ENCODE assay signal across 17 cellular contexts in the genomic region with DNA sequence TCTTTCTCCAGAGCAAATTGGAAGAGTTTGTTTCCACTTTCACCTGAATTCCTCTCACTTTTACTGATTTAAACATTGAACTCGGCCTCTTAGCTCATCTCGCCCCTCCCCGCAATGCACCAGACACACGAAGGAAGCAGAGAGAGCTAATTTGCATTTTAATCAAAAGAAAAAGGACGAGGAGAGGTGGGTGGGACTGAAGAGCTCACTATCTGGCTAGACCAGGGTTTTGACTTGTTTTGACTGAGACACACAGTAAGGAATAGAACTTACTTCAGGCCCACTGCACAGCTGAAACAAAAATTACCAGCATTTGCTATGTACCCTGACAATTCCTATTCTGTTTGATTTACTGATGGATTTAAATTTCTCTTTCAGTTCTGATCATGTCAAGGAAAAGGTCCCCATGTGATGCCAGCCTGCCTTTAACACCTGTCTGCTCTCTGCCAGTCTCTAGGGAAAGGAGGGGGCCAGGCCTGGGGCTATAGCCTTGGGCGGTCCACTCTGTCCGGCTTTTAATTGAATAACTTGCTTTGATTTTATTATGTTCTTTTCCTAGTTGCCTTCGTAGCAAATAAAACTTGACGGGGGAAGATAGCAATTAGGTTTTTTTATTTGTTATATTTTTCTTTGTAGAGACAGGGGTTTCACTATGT. TPM values are rescaled to one million over a fixed set of nuclear protein-coding genes. Genes with fewer than 3 reads are reported as not detected.
DNase-seq lines count a peak whose midpoint lies in the region; ATAC-seq and TF ChIP-seq lines count a peak whose summit lies in the region.
"Had no signal": no experiment of that assay in that cellular context is flagged by ENCODE, and none has a peak within 500 bp of the region (broad histone marks: within the 10 kb centered on the region; RNA-seq: fewer than 3 reads in every experiment).

No MANE protein-coding gene starts in this region.

- no peak overlapping the region for H3K4me3 ChIP-seq in GM23338
- H3K4me3 ChIP-seq: testis had no signal

- DNase-seq in GM23338 (ENCODE audit: low spot score): peak; percentile 20
- DNase-seq in NCI-H1436 (lab: John Stamatoyannopoulos, UW): peak; percentile 13
- no peak for DNase-seq in activated B cell treated with CpG ODN at 0.5 μM for 24 hours
- no peak for DNase-seq in activated CD4-positive, alpha-beta memory T cell treated with anti-CD3 and anti-CD28 coated beads, Interleukin-2, amount 10 ng/mL, durations not matched to agents 7 days and 5 days
- DNase-seq in NCI-H187 treated with DMSO at 0.1 percent for 48 hours (lab: John Stamatoyannopoulos, UW): no peak
- DNase-seq: activated CD8-positive, alpha-beta T cell treated with anti-CD3 and anti-CD28 coated beads, Interleukin-2, amount 10 ng/mL, durations not matched to agents 7 days and 5 days; activated naive CD8-positive, alpha-beta T cell treated with anti-CD3 and anti-CD28 coated beads, Interleukin-2, amount 10 ng/mL, durations not matched to agents 7 days and 5 days; effector memory CD4-positive, alpha-beta T cell; kidney glomerular epithelial cell; MV-4-11; NCI-H524 treated with DMSO at 0.1 percent for 48 hours; occipital lobe; stimulated activated CD4-positive, alpha-beta T cell treated with anti-CD3 and anti-CD28 coated beads, Interleukin-2, amount 100 ng/mL, for 48 hours; SW 1271; testis had no signal

- H3K36me3 ChIP-seq in GM23338 (ENCODE audit: insufficient read depth): no peaks in the 10 kb centered on the region

- peaks cover 20% of the 10 kb centered on the region; the same call in 1 of the 2 replicates for H3K4me1 ChIP-seq in GM23338 (ENCODE audit: insufficient read depth)

- TF ChIP-seq CTCF in GM23338 (conservative IDR thresholded peaks at IDR 0.05; ENCODE audit: low read depth in 2 of 2): no peak
- no peak for TF ChIP-seq CTCF in activated B cell treated with CpG ODN at 0.5 μM for 24 hours (IDR thresholded peaks at IDR 0.05)
- TF ChIP-seq CTCF in nephron (IDR thresholded peaks at IDR 0.05; ENCODE audit: unreplicated experiment in 3 of 3): no peak

- 0 out of 2 replicates have a peak, but pooled peaks cover 5% of the 10 kb centered on the region for H3F3A ChIP-seq in GM23338 (replicated peaks; ENCODE audit: low read depth)

- no peaks in the 10 kb centered on the region for H3K27me3 ChIP-seq in GM23338 (ENCODE audit: insufficient read depth)
- H3K27me3 ChIP-seq: testis had no signal

- H3K27ac Mint-ChIP-seq in GM23338: no peak overlapping the region
- H3K27ac Mint-ChIP-seq in activated B cell treated with CpG ODN at 0.5 μM for 24 hours: peak overlapping the region; percentile 4
- no peak overlapping the region for H3K27ac Mint-ChIP-seq in nephron
- H3K27ac Mint-ChIP-seq in activated CD4-positive, alpha-beta memory T cell treated with anti-CD3 and anti-CD28 coated beads, Interleukin-2, amount 10 ng/mL, durations not matched to agents 7 days and 5 days: no peak overlapping the region
- H3K27ac Mint-ChIP-seq: activated CD8-positive, alpha-beta T cell treated with anti-CD3 and anti-CD28 coated beads, Interleukin-2, amount 10 ng/mL, durations not matched to agents 7 days and 5 days; activated naive CD8-positive, alpha-beta T cell treated with anti-CD3 and anti-CD28 coated beads, Interleukin-2, amount 10 ng/mL, durations not matched to agents 7 days and 5 days had no signal

- ATAC-seq in GM23338: peak; percentile 60
- ATAC-seq in activated B cell treated with CpG ODN at 0.5 μM for 24 hours (ENCODE audit: low read depth): no peak
- ATAC-seq in HG03175 (IDR thresholded peaks at IDR 0.05; ENCODE audit: unreplicated experiment): no peak
- ATAC-seq: activated CD8-positive, alpha-beta T cell treated with anti-CD3 and anti-CD28 coated beads, Interleukin-2, amount 10 ng/mL, durations not matched to agents 7 days and 5 days had no signal

- peaks cover 11% of the 10 kb centered on the region; the same call in 2 of the 3 replicates for H3K4me1 Mint-ChIP-seq in GM23338
- H3K4me1 Mint-ChIP-seq in activated B cell treated with CpG ODN at 0.5 μM for 24 hours: peaks cover 9% of the 10 kb centered on the region
- H3K4me1 Mint-ChIP-seq in nephron: peaks cover 4% of the 10 kb centered on the region
- no peaks in the 10 kb centered on the region for H3K4me1 Mint-ChIP-seq in activated CD4-positive, alpha-beta memory T cell treated with anti-CD3 and anti-CD28 coated beads, Interleukin-2, amount 10 ng/mL, durations not matched to agents 7 days and 5 days
- H3K4me1 Mint-ChIP-seq: activated naive CD8-positive, alpha-beta T cell treated with anti-CD3 and anti-CD28 coated beads, Interleukin-2, amount 10 ng/mL, durations not matched to agents 7 days and 5 days had no signal

- no peak overlapping the region for H3K4me2 ChIP-seq in GM23338

- peaks cover 3% of the 10 kb centered on the region; the same call in 1 of the 2 replicates for H4K20me1 ChIP-seq in GM23338 (replicated peaks; ENCODE audit: insufficient read depth)

- POLR2A ChIA-PET in activated B cell treated with CpG ODN at 0.5 μM for 24 hours (lab: Charles Lee): no interaction called here
- POLR2A ChIA-PET in activated CD4-positive, alpha-beta memory T cell treated with anti-CD3 and anti-CD28 coated beads, Interleukin-2, amount 10 ng/mL, durations not matched to agents 7 days and 5 days (lab: Charles Lee): no interaction called here

- intact Hi-C loops in activated B cell treated with CpG ODN at 0.5 μM for 24 hours (cut with micrococcal nuclease): loop anchor here (10.0 kb wide), 1 partner anchor 47 kb away; the partner anchor contains the start of gene ABAT

- peak overlapping the region; percentile 15; the same call in 1 of the 3 replicates for H3K4me3 Mint-ChIP-seq in GM23338
- peak overlapping the region; percentile 36 for H3K4me3 Mint-ChIP-seq in activated B cell treated with CpG ODN at 0.5 μM for 24 hours
- H3K4me3 Mint-ChIP-seq in nephron: peak overlapping the region; percentile 4 to 37 (median 28)
- H3K4me3 Mint-ChIP-seq in activated CD4-positive, alpha-beta memory T cell treated with anti-CD3 and anti-CD28 coated beads, Interleukin-2, amount 10 ng/mL, durations not matched to agents 7 days and 5 days: no peak overlapping the region
- H3K4me3 Mint-ChIP-seq: activated CD8-positive, alpha-beta T cell treated with anti-CD3 and anti-CD28 coated beads, Interleukin-2, amount 10 ng/mL, durations not matched to agents 7 days and 5 days; activated naive CD8-positive, alpha-beta T cell treated with anti-CD3 and anti-CD28 coated beads, Interleukin-2, amount 10 ng/mL, durations not matched to agents 7 days and 5 days had no signal

- H3K9me3 Mint-ChIP-seq in GM23338 (no peaks in the 10 kb centered on the region; the same call in 1 of the 3 replicates), activated B cell treated with CpG ODN at 0.5 μM for 24 hours (peaks cover 3% of the 10 kb centered on the region), nephron (peaks cover 3% of the 10 kb centered on the region)
- H3K9me3 Mint-ChIP-seq in activated CD4-positive, alpha-beta memory T cell treated with anti-CD3 and anti-CD28 coated beads, Interleukin-2, amount 10 ng/mL, durations not matched to agents 7 days and 5 days: peaks cover 3% of the 10 kb centered on the region

- H3K27ac ChIP-seq in GM23338 (ENCODE audit: low read depth): no peak overlapping the region

- no peaks in the 10 kb centered on the region for H3K79me2 ChIP-seq in GM23338 (replicated peaks; ENCODE audit: insufficient read depth)

- H3K9me2 ChIP-seq in GM23338 (ENCODE audit: insufficient read depth): no peaks in the 10 kb centered on the region

- H3K36me3 Mint-ChIP-seq in GM23338 (ENCODE audit: low read depth): no peaks in the 10 kb centered on the region
- H3K36me3 Mint-ChIP-seq in activated B cell treated with CpG ODN at 0.5 μM for 24 hours (ENCODE audit: low read depth): peaks cover 6% of the 10 kb centered on the region
- peaks cover 14% of the 10 kb centered on the region for H3K36me3 Mint-ChIP-seq in nephron (ENCODE audit: low read depth)
- no peaks in the 10 kb centered on the region for H3K36me3 Mint-ChIP-seq in activated CD4-positive, alpha-beta memory T cell treated with anti-CD3 and anti-CD28 coated beads, Interleukin-2, amount 10 ng/mL, durations not matched to agents 7 days and 5 days (ENCODE audit: low read depth)
- H3K36me3 Mint-ChIP-seq: activated naive CD8-positive, alpha-beta T cell treated with anti-CD3 and anti-CD28 coated beads, Interleukin-2, amount 10 ng/mL, durations not matched to agents 7 days and 5 days had no signal

- no peak overlapping the region for H2AFZ ChIP-seq in GM23338

- CTCF ChIA-PET in activated B cell treated with CpG ODN at 0.5 μM for 24 hours (lab: Charles Lee): no interaction called here
- CTCF ChIA-PET in activated CD4-positive, alpha-beta memory T cell treated with anti-CD3 and anti-CD28 coated beads, Interleukin-2, amount 10 ng/mL, durations not matched to agents 7 days and 5 days (lab: Charles Lee): no interaction called here

- H3K27me3 Mint-ChIP-seq in GM23338 (ENCODE audit: insufficient read depth, low read depth, poor library complexity) (peaks cover 3% of the 10 kb centered on the region), activated B cell treated with CpG ODN at 0.5 μM for 24 hours (no peaks in the 10 kb centered on the region), nephron (ENCODE audit: low read depth) (no peaks in the 10 kb centered on the region)
- H3K27me3 Mint-ChIP-seq in activated CD4-positive, alpha-beta memory T cell treated with anti-CD3 and anti-CD28 coated beads, Interleukin-2, amount 10 ng/mL, durations not matched to agents 7 days and 5 days: no peaks in the 10 kb centered on the region
- H3K27me3 Mint-ChIP-seq: activated naive CD8-positive, alpha-beta T cell treated with anti-CD3 and anti-CD28 coated beads, Interleukin-2, amount 10 ng/mL, durations not matched to agents 7 days and 5 days had no signal

TF ChIP-seq in GM23338, 12 proteins besides CTCF, POLR2A, EP300 and RAD21 (continues in another document):
- TF ChIP-seq POLR2AphosphoS5 (IDR thresholded peaks at IDR 0.05; ENCODE audit: low read depth) (no peak), NANOG (IDR thresholded peaks at IDR 0.05; ENCODE audit: borderline replicate concordance) (no peak), ZNF114 (CRISPR knock-in tag; IDR thresholded peaks at IDR 0.05) (no peak), JUNB (IDR thresholded peaks at IDR 0.05; ENCODE audit: unreplicated experiment) (no peak), CREB1 (CRISPR knock-in tag; IDR thresholded peaks at IDR 0.05; ENCODE audit: low read depth) (no peak)

RNA-seq across cellular contexts. Expression of gene ABAT, which starts 47.4 kb away (rescaled TPM):
- 3.8 and 8.8 TPM in 2 replicates for total RNA-seq in GM23338 (2014; rRNA removed; shearing (Covaris generic))
- 4.4 TPM in 2 replicates for polyA plus RNA-seq in GM23338 (2016; fragmentation: Nextera tagmentation; extraction: Ambion mirVana)
- total RNA-seq in activated B cell treated with CpG ODN at 0.5 μM for 24 hours: 12.6 and 13.2 TPM in 2 replicates
- 1 to 10 TPM; 5.5 to 5.9 TPM for total RNA-seq in activated CD4-positive, alpha-beta memory T cell treated with anti-CD3 and anti-CD28 coated beads, Interleukin-2, amount 10 ng/mL, durations not matched to agents 7 days and 5 days

Comparison
In these comparisons a context has a peak if more than half of its experiments do, and no peak if none do; other contexts are left out.
1. DNase-seq: peak in GM23338 (single experiment) and NCI-H1436 (single experiment); none in activated B cell treated with CpG ODN at 0.5 μM for 24 hours (single experiment), activated CD4-positive, alpha-beta memory T cell treated with anti-CD3 and anti-CD28 coated beads, Interleukin-2, amount 10 ng/mL, durations not matched to agents 7 days and 5 days (single experiment) and NCI-H187 treated with DMSO at 0.1 percent for 48 hours (single experiment).